12 cellular contexts compared by ENCODE assay signal in genomic region chr2:68284896-68285295, GRCh38. TPM values are rescaled to one million over a fixed set of nuclear protein-coding genes. Genes with fewer than 3 reads are reported as not detected.
DNase-seq lines count a peak whose midpoint lies in the region; ATAC-seq, FAIRE-seq and TF ChIP-seq lines count a peak whose summit lies in the region.
"Had no signal": no experiment of that assay in that cellular context is flagged by ENCODE, and none has a peak within 500 bp of the region (broad histone marks: within the 10 kb centered on the region; RNA-seq: fewer than 3 reads in every experiment).

No MANE protein-coding gene starts in this region.

- H3K9me3 ChIP-seq in pancreas (no peaks in the 10 kb centered on the region), Karpas-422 (ENCODE audit: low read length) (no peaks in the 10 kb centered on the region)

- intact Hi-C loops in pancreas (cut with DNase I), result loop anchor here in 2 of 3 donors (5.0 to 10.0 kb wide), 2 partner anchors 160 to 163 kb away; no protein-coding TSS in a partner anchor

- H3K4me3 ChIP-seq in pancreas (no peak overlapping the region), Karpas-422 (ENCODE audit: low read length) (no peak overlapping the region)
- H3K4me3 ChIP-seq: lung had no signal

- no peak for FAIRE-seq in pancreas (lab: Jason Lieb, UNC)
- FAIRE-seq: endometrium had no signal

- no peak overlapping the region for H3K4me2 ChIP-seq in Karpas-422 (ENCODE audit: low read depth, low read length, poor library complexity, severe bottlenecking)

- ATAC-seq in pancreas, result peak in 3 of 4 donors; percentile 34 to 44 (median 40)
- no peak for ATAC-seq in HG02571 (IDR thresholded peaks at IDR 0.05; ENCODE audit: unreplicated experiment)
- no peak for ATAC-seq in GM18511 (IDR thresholded peaks at IDR 0.05; ENCODE audit: unreplicated experiment)

- H3K9me2 ChIP-seq in Karpas-422 (replicated peaks; ENCODE audit: insufficient read depth, low read length), result no peaks in the 10 kb centered on the region

- 77 to 79% methylated on average over 3 of the region's 3 CpGs for WGBS in pancreas, 2 donors

- H3K4me1 ChIP-seq in pancreas (peaks cover 0 to 7% (median 0%) of the 10 kb centered on the region in 3 donors), Karpas-422 (ENCODE audit: low read length) (peaks cover 8% of the 10 kb centered on the region; the same call in 1 of the 2 replicates)

- H3K79me2 ChIP-seq in Karpas-422 (ENCODE audit: low read length), result no peaks in the 10 kb centered on the region

- H3K9ac ChIP-seq in Karpas-422 (ENCODE audit: low read length), result no peak overlapping the region

- H3K27me3 ChIP-seq in pancreas, result no peaks in the 10 kb centered on the region
- no peaks in the 10 kb centered on the region for H3K27me3 ChIP-seq in Karpas-422 (ENCODE audit: low read length)

- H3K27ac ChIP-seq in pancreas (no peak overlapping the region), Karpas-422 (ENCODE audit: low read length) (no peak overlapping the region)

- H4K20me1 ChIP-seq in Karpas-422 (ENCODE audit: insufficient read depth, low read depth, low read length), result no peaks in the 10 kb centered on the region

- no peak for TF ChIP-seq CTCF in pancreas (IDR thresholded peaks at IDR 0.05)

- no peaks in the 10 kb centered on the region for H3K36me3 ChIP-seq in pancreas
- no peaks in the 10 kb centered on the region for H3K36me3 ChIP-seq in Karpas-422 (ENCODE audit: insufficient read depth, low read length)

- peak; percentile 82 for DNase-seq in EH (ENCODE audit: low read depth)
- peak; percentile 69 for DNase-seq in NCI-H446 treated with DMSO at 0.1 percent for 48 hours (lab: John Stamatoyannopoulos, UW)
- DNase-seq in fibroblast of gingiva (ENCODE audit: low read depth), result peak; percentile 90
- peak in 1 of 6 donors; percentile 23 for DNase-seq in pancreas
- no peak for DNase-seq in Karpas-422
- no peak for DNase-seq in activated T-cell treated with anti-CD3 and anti-CD28 coated beads, Interleukin-2, amount 50 U/mL, for 48 hours
- DNase-seq: DMS53; stimulated activated naive CD4-positive, alpha-beta T cell treated with Interleukin-2 at 50 U/mL for 16 hours had no signal

- H2AFZ ChIP-seq in Karpas-422 (ENCODE audit: low read length), result no peak overlapping the region

RNA-seq across cellular contexts. Expression of gene PPP3R1, which starts 32.6 kb away (rescaled TPM):
- 10 to 100 TPM; 15.5 to 27.4 (median 23.4) TPM for total RNA-seq in pancreas
- polyA plus RNA-seq in pancreas, result 10 to 100 TPM in 1 of 2 donors, 1 to 10 TPM in 1; 6.1 to 12.4 TPM
- total RNA-seq in Karpas-422 (2014; rRNA removed; shearing (Covaris generic); ENCODE audit: low replicate concordance), result 24.1 and 55.9 TPM in 2 replicates

RNA-seq across cellular contexts. Expression of gene CNRIP1, which starts 34.9 kb away (rescaled TPM):
- total RNA-seq in pancreas, result 1 to 10 TPM in 5 of 6 donors, under 1 TPM in 1; 0.85 to 4.8 (median 2.1) TPM
- polyA plus RNA-seq in pancreas, result 1 to 10 TPM; 3.7 to 6.4 TPM
- total RNA-seq in Karpas-422 (2014; rRNA removed; shearing (Covaris generic); ENCODE audit: low replicate concordance), result 2.8 TPM in 1 of 2 replicates, not detected in the other

Comparison
In these comparisons a context has a peak if more than half of its experiments do, and no peak if none do; other contexts are left out.
1. DNase-seq: peak in EH (single experiment), NCI-H446 treated with DMSO at 0.1 percent for 48 hours (single experiment) and fibroblast of gingiva (single experiment); none in Karpas-422 (single experiment) and activated T-cell treated with anti-CD3 and anti-CD28 coated beads, Interleukin-2, amount 50 U/mL, for 48 hours (0 of 2).
2. ATAC-seq: peak in pancreas (3 of 4); none in HG02571 (single experiment) and GM18511 (single experiment).